ENCODE assay signal across 15 cellular contexts in the genomic region with DNA sequence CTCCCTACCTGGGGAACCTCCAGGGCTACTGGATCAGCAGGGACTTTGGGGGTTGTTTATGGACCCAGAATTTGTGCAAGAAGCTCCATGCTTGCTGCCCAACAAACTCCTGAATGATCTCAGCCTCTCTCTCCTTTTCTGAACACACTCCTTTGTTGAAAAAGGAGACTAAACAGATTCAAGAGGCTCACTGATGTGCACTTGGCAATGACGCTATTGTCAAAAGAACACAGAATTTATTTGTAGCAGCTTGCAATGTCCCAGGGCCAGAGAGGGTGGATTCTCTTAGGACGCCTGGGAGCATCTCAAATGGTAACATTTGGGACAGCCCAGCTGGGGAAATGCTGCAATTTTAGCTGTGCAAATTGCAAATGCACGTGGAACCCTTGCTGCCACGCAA.
"Had no signal": no experiment of that assay in that cellular context is flagged by ENCODE, and none has a peak within 500 bp of the region (broad histone marks: within the 10 kb centered on the region; RNA-seq: fewer than 3 reads in every experiment).

No MANE protein-coding gene starts in this region.

- H3K27me3 Mint-ChIP-seq: dendritic cell treated with granulocyte-macrophage colony-stimulating factor and Interleukin-4, amounts not matched to agents 40 ng/mL and 50 ng/mL, for 4 days had no signal

- DNase-seq: cerebellar nuclear complex; erythroblast; gastrocnemius medialis; glutamatergic neuron; immature natural killer cell; naive thymus-derived CD4-positive, alpha-beta T cell; nephron progenitor cell; right cardiac atrium; stimulated activated CD4-positive, alpha-beta T cell treated with anti-CD3 and anti-CD28 coated beads, Interleukin-4, amount 100 ng/mL, for 1 hour; stimulated activated CD8-positive, alpha-beta memory T cell treated with anti-CD3 and anti-CD28 coated beads, Interleukin-4, amount 100 ng/mL, for 48 hours; stimulated activated naive CD8-positive, alpha-beta T cell treated with anti-CD3 and anti-CD28 coated beads, Interleukin-15, Interleukin-2, amounts not matched to agents 100 U/mL and 50 U/mL, for 24 hours; testis; upper lobe of right lung had no signal

- H3K9me3 Mint-ChIP-seq: dendritic cell treated with granulocyte-macrophage colony-stimulating factor and Interleukin-4, amounts not matched to agents 40 ng/mL and 50 ng/mL, for 4 days had no signal

- H3K4me1 Mint-ChIP-seq: immature natural killer cell; naive thymus-derived CD4-positive, alpha-beta T cell; stimulated activated effector memory CD8-positive, alpha-beta T cell treated with anti-CD3 and anti-CD28 coated beads, Interleukin-12 subunit alpha, Interleukin-12 subunit beta, amount 100 ng/mL, for 72 hours had no signal

- H3K27ac Mint-ChIP-seq: dendritic cell treated with granulocyte-macrophage colony-stimulating factor and Interleukin-4, amounts not matched to agents 40 ng/mL and 50 ng/mL, for 4 days; immature natural killer cell; naive thymus-derived CD4-positive, alpha-beta T cell; nephron progenitor cell; stimulated activated effector memory CD8-positive, alpha-beta T cell treated with anti-CD3 and anti-CD28 coated beads, Interleukin-12 subunit alpha, Interleukin-12 subunit beta, amount 100 ng/mL, for 72 hours had no signal

- H3K36me3 Mint-ChIP-seq: immature natural killer cell; stimulated activated effector memory CD8-positive, alpha-beta T cell treated with anti-CD3 and anti-CD28 coated beads, Interleukin-12 subunit alpha, Interleukin-12 subunit beta, amount 100 ng/mL, for 72 hours had no signal

- H3K4me3 Mint-ChIP-seq: dendritic cell treated with granulocyte-macrophage colony-stimulating factor and Interleukin-4, amounts not matched to agents 40 ng/mL and 50 ng/mL, for 4 days; immature natural killer cell; naive thymus-derived CD4-positive, alpha-beta T cell; nephron progenitor cell; stimulated activated effector memory CD8-positive, alpha-beta T cell treated with anti-CD3 and anti-CD28 coated beads, Interleukin-12 subunit alpha, Interleukin-12 subunit beta, amount 100 ng/mL, for 72 hours had no signal

- ATAC-seq: gastrocnemius medialis; naive thymus-derived CD4-positive, alpha-beta T cell; right cardiac atrium; stimulated activated effector memory CD8-positive, alpha-beta T cell treated with anti-CD3 and anti-CD28 coated beads, Interleukin-12 subunit alpha, Interleukin-12 subunit beta, amount 100 ng/mL, for 72 hours; stimulated activated naive CD8-positive, alpha-beta T cell treated with anti-CD3 and anti-CD28 coated beads, Interleukin-15, Interleukin-2, amounts not matched to agents 100 U/mL and 50 U/mL, for 24 hours; upper lobe of right lung had no signal
